9 cellular contexts compared by ENCODE assay signal in genomic region chr19:47093841-47094240, GRCh38. TPM values are rescaled to one million over a fixed set of nuclear protein-coding genes. Genes with fewer than 3 reads are reported as not detected.
A peak's percentile ranks its signal among the peaks of the same experiment; 100 is the strongest.
DNase-seq lines count a peak whose midpoint lies in the region; TF ChIP-seq lines count a peak whose summit lies in the region.
"Had no signal": no experiment of that assay in that cellular context is flagged by ENCODE, and none has a peak within 500 bp of the region (broad histone marks: within the 10 kb centered on the region; RNA-seq: fewer than 3 reads in every experiment).

No MANE protein-coding gene starts in this region.

- H3K9me3 Mint-ChIP-seq in MCF 10A (ENCODE audit: unreplicated experiment), result no peaks in the 10 kb centered on the region
- H3K9me3 Mint-ChIP-seq: endodermal cell had no signal

- H3K9me3 ChIP-seq in mammary epithelial cell (replicated peaks; ENCODE audit: insufficient read depth, low read length) (no peaks in the 10 kb centered on the region), Peyer's patch (no peaks in the 10 kb centered on the region), hepatocyte (ENCODE audit: low read depth) (no peaks in the 10 kb centered on the region), transverse colon (no peaks in the 10 kb centered on the region), prostate gland (no peaks in the 10 kb centered on the region)

- POLR2A ChIA-PET in MCF 10A (lab: Yijun Ruan, JAX), result interaction anchor here (1.3 kb wide), 1 partner anchor 9 kb away, joined by 3 read pairs; no protein-coding TSS in a partner anchor

- no peak for TF ChIP-seq POLR2A in Peyer's patch (IDR thresholded peaks at IDR 0.05)
- no peak for TF ChIP-seq POLR2A in transverse colon (IDR thresholded peaks at IDR 0.05)
- TF ChIP-seq POLR2A in prostate gland (IDR thresholded peaks at IDR 0.05), result no peak

- peaks cover 35% of the 10 kb centered on the region for H3K4me1 ChIP-seq in mammary epithelial cell (ENCODE audit: insufficient read depth, low read length)
- H3K4me1 ChIP-seq in Peyer's patch, result peaks cover 11 to 54% (median 18%) of the 10 kb centered on the region in 4 donors
- peaks cover 51% of the 10 kb centered on the region for H3K4me1 ChIP-seq in hepatocyte (ENCODE audit: insufficient read depth)
- H3K4me1 ChIP-seq in transverse colon, result peaks cover 37 to 72% (median 57%) of the 10 kb centered on the region in 4 donors
- peaks cover 2% of the 10 kb centered on the region for H3K4me1 ChIP-seq in prostate gland (replicated peaks)

- H3K36me3 ChIP-seq in mammary epithelial cell (ENCODE audit: insufficient read depth, low read length) (peaks cover 17% of the 10 kb centered on the region), Peyer's patch (peaks cover 0 to 39% (median 0%) of the 10 kb centered on the region in 3 donors), hepatocyte (replicated peaks; ENCODE audit: insufficient read depth, low read depth) (peaks cover 2% of the 10 kb centered on the region), transverse colon (peaks cover 0 to 15% (median 7%) of the 10 kb centered on the region in 4 donors), prostate gland (peaks cover 0 to 13% of the 10 kb centered on the region in 2 donors)

- H3K79me2 ChIP-seq in mammary epithelial cell (ENCODE audit: insufficient read depth, low read length), result peaks cover 89% of the 10 kb centered on the region
- peaks cover 75% of the 10 kb centered on the region for H3K79me2 ChIP-seq in hepatocyte

- H3K4me3 Mint-ChIP-seq in MCF 10A (ENCODE audit: unreplicated experiment), result no peak overlapping the region
- H3K4me3 Mint-ChIP-seq: endodermal cell had no signal

- H4K20me1 ChIP-seq in mammary epithelial cell (ENCODE audit: insufficient read depth, low read length), result no peaks in the 10 kb centered on the region
- H4K20me1 ChIP-seq in hepatocyte (ENCODE audit: insufficient read depth, poor library complexity, severe bottlenecking), result no peaks in the 10 kb centered on the region

- H2AFZ ChIP-seq in mammary epithelial cell (ENCODE audit: low read depth, low read length) (no peak overlapping the region), hepatocyte (no peak overlapping the region)

- H3K27ac ChIP-seq in mammary epithelial cell (ENCODE audit: insufficient read depth, low read depth, low read length) (no peak overlapping the region), Peyer's patch (peak overlapping the region; percentile 75 to 98 (median 90)), hepatocyte (peak overlapping the region; percentile 100), transverse colon (peak overlapping the region; percentile 81 to 91 (median 86)), prostate gland (no peak overlapping the region)

- H3K27ac Mint-ChIP-seq in MCF 10A (ENCODE audit: low read depth, unreplicated experiment), result peak overlapping the region; percentile 36

- H3K4me2 ChIP-seq in mammary epithelial cell (ENCODE audit: insufficient read depth, low read depth, low read length), result no peak overlapping the region
- no peak overlapping the region for H3K4me2 ChIP-seq in hepatocyte

- H3K27me3 ChIP-seq in mammary epithelial cell (ENCODE audit: insufficient read depth, low read length) (no peaks in the 10 kb centered on the region), Peyer's patch (no peaks in the 10 kb centered on the region), hepatocyte (no peaks in the 10 kb centered on the region), transverse colon (no peaks in the 10 kb centered on the region), prostate gland (replicated peaks; ENCODE audit: insufficient read depth) (no peaks in the 10 kb centered on the region)

- 88% methylated on average over 9 of the region's 10 CpGs for WGBS in mammary epithelial cell (ENCODE audit: low coverage, missing lambda C conversion rate)
- 80% methylated on average over 10 of the region's 10 CpGs for WGBS in hepatocyte (ENCODE audit: low lambda C conversion rate, missing lambda C conversion rate)
- 78 to 79% methylated on average over 4 to 10 of the region's 10 CpGs for WGBS in transverse colon (ENCODE audit: low coverage in 1 of 2), 2 donors
- 73% methylated on average over 10 of the region's 10 CpGs for WGBS in prostate gland

- H3K9me2 ChIP-seq in hepatocyte (replicated peaks; ENCODE audit: insufficient read depth), result no peaks in the 10 kb centered on the region

- no peaks in the 10 kb centered on the region for H3K27me3 Mint-ChIP-seq in MCF 10A (ENCODE audit: insufficient read depth, unreplicated experiment)

- H3K4me3 ChIP-seq in mammary epithelial cell (replicated peaks in 1 of 3; ENCODE audit: insufficient read depth in 1 of 3, low read depth in 2 of 3, low read length in 3 of 3) (no peak overlapping the region), Peyer's patch (no peak overlapping the region), hepatocyte (no peak overlapping the region), transverse colon (no peak overlapping the region), prostate gland (no peak overlapping the region)

- CTCF ChIA-PET in MCF 10A (lab: Yijun Ruan, JAX), result interaction anchor here (0.8 to 0.9 kb wide), 2 partner anchors 14 to 58 kb away, joined by 3 to 4 read pairs; no protein-coding TSS in a partner anchor
- CTCF ChIA-PET in mammary epithelial cell (lab: Charles Lee; ENCODE audit: low non-redundant PET), result no interaction called here

- no TSS peak for BruUV-seq in MCF 10A (replicated peaks; lab: Mats Ljungman, UMichigan)
- BruUV-seq in mammary epithelial cell (replicated peaks; lab: Mats Ljungman, UMichigan), result no TSS peak

- H3K9ac ChIP-seq in mammary epithelial cell (ENCODE audit: insufficient read depth, low read length), result no peak overlapping the region

- dilution Hi-C loops in mammary epithelial cell (cut with HindIII; ENCODE audit: low sequenced_read_pairs), result no loop called here

- peaks cover 59% of the 10 kb centered on the region for H3K36me3 Mint-ChIP-seq in MCF 10A (ENCODE audit: insufficient read depth, unreplicated experiment)

- in situ Hi-C loops in mammary epithelial cell (cut with MboI; ENCODE audit: low sequenced_read_pairs in 2 of 2) (no loop called here), transverse colon (cut with MboI; ENCODE audit: low pct_ligation_motif_present in 1 of 4, low pct_unique_long_range_greater_than_20kb in 1 of 4, low sequenced_read_pairs in 3 of 4) (no loop called here)

- intact Hi-C loops in MCF 10A (cut with micrococcal nuclease) (no loop called here), mammary epithelial cell (cut with micrococcal nuclease) (no loop called here), transverse colon (cut with DNase I; ENCODE audit: low total_unique reads) (no loop called here), prostate gland (cut with DNase I) (no loop called here)

- no peak for TF ChIP-seq EP300 in transverse colon (IDR thresholded peaks at IDR 0.05; ENCODE audit: low read depth)

- H3K4me1 Mint-ChIP-seq in MCF 10A (ENCODE audit: insufficient read depth, unreplicated experiment), result peaks cover 21% of the 10 kb centered on the region

- TF ChIP-seq CTCF in MCF 10A (IDR thresholded peaks at IDR 0.05; ENCODE audit: unreplicated experiment) (no peak), mammary epithelial cell (conservative IDR thresholded peaks at IDR 0.05 in 1 of 2, IDR thresholded peaks at IDR 0.05 in 1 of 2; ENCODE audit: extremely low read depth in 1 of 2, insufficient read depth in 1 of 2, low read depth in 1 of 2, low read length in 2 of 2) (no peak), Peyer's patch (IDR thresholded peaks at IDR 0.05) (no peak), hepatocyte (IDR thresholded peaks at IDR 0.05; ENCODE audit: poor library complexity) (no peak), transverse colon (IDR thresholded peaks at IDR 0.05) (no peak), prostate gland (IDR thresholded peaks at IDR 0.05) (no peak)

- DNase-seq in MCF 10A (ENCODE audit: unreplicated experiment) (no peak), mammary epithelial cell (no peak), Peyer's patch (peak in 2 of 3 donors; percentile 70 to 73), hepatocyte (ENCODE audit: low spot score) (no peak), transverse colon (no peak), prostate gland (ENCODE audit: low spot score) (no peak), 8988T (no peak), C1 segment of cervical spinal cord (lab: John Stamatoyannopoulos, UW) (no peak)
- DNase-seq: endodermal cell had no signal

RNA-seq across cellular contexts. Expression of gene ZC3H4, which starts 19.7 kb away (rescaled TPM):
- total RNA-seq in MCF 10A (2022), result 41.4 and 41.8 TPM in 2 replicates
- 10 to 100 TPM; 13.8 to 57.8 TPM for total RNA-seq in mammary epithelial cell
- polyA plus RNA-seq in mammary epithelial cell, result 10.0 TPM
- 36.8 TPM for polyA minus RNA-seq in mammary epithelial cell
- total RNA-seq in Peyer's patch, result 10 to 100 TPM; 24.7 to 61.9 (median 42.4) TPM
- 11.7 and 13.1 TPM in 2 replicates for total RNA-seq in hepatocyte
- 4.3 TPM in 2 replicates for polyA plus RNA-seq in hepatocyte
- 10 to 100 TPM; 25.4 to 32.2 (median 28.0) TPM for total RNA-seq in transverse colon
- total RNA-seq in prostate gland, result 10 to 100 TPM; 35.3 to 49.1 TPM

RNA-seq across cellular contexts. Expression of gene SAE1, which starts 36.8 kb away (rescaled TPM):
- total RNA-seq in MCF 10A (2022), result 76.1 and 81.7 TPM in 2 replicates
- 100 to 1,000 TPM in 1 of 2 donors, 10 to 100 TPM in 1; 62.0 to 106 TPM for total RNA-seq in mammary epithelial cell
- polyA plus RNA-seq in mammary epithelial cell, result 107 TPM
- polyA minus RNA-seq in mammary epithelial cell, result 52.1 TPM
- total RNA-seq in Peyer's patch, result 10 to 100 TPM; 35.9 to 73.4 (median 40.3) TPM
- 90.3 and 112 TPM in 2 replicates for total RNA-seq in hepatocyte
- polyA plus RNA-seq in hepatocyte, result 97.2 and 98.8 TPM in 2 replicates
- total RNA-seq in transverse colon, result 10 to 100 TPM; 27.3 to 85.4 (median 51.8) TPM
- total RNA-seq in prostate gland, result 10 to 100 TPM; 48.4 to 73.0 TPM

RNA-seq across cellular contexts. Expression of gene TMEM160, which starts 45.4 kb away (rescaled TPM):
- total RNA-seq in MCF 10A (2022) (15.3 and 22.0 TPM in 2 replicates), mammary epithelial cell (10 to 100 TPM; 11.7 to 32.1 TPM), Peyer's patch (10 to 100 TPM; 17.7 to 52.7 (median 29.3) TPM), hepatocyte (21.1 and 31.0 TPM in 2 replicates), transverse colon (10 to 100 TPM in 3 of 4 donors, 1 to 10 TPM in 1; 8.0 to 48.7 (median 32.5) TPM), prostate gland (10 to 100 TPM; 23.4 to 55.5 TPM)
- polyA plus RNA-seq in mammary epithelial cell (23.0 TPM), hepatocyte (71.7 and 91.7 TPM in 2 replicates)
- not detected for polyA minus RNA-seq in mammary epithelial cell

Comparison
In these comparisons a context has a peak if more than half of its experiments do, and no peak if none do; other contexts are left out.
1. DNase-seq: peak in Peyer's patch (2 of 3); none in MCF 10A (single experiment), mammary epithelial cell (single experiment), hepatocyte (single experiment), transverse colon (single experiment), prostate gland (single experiment), 8988T (single experiment) and C1 segment of cervical spinal cord (0 of 14).
2. H3K27ac ChIP-seq: peak in Peyer's patch (4 of 4), hepatocyte (single experiment) and transverse colon (4 of 4); none in mammary epithelial cell (single experiment) and prostate gland (0 of 2).